In the genomic region with DNA sequence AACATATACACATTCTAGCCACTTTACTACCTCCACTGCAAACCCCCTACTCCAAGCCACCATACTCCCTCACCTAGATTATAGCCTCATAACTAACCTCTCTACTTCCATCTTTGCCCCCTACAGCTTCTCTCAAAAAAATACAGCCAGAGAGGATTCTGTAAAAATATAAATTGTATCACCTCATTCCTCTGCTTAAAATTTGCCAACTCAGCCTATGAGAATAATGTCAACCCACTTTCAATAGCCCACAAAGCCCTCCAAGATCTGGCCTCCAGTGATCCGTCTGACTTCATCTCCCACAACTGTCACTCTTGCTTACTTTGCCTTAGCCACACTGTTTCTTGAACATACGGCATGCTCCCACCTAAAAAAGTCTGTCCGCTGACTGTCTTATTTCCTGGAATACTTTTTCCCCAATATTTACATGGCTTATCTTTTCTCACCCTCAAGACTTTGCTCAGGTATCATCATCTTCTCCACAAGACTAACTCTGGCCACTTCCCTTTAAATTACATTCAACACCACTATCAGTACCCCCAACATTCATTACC, we compare ENCODE assay signal across 1 cellular context.
TF ChIP-seq lines count a peak whose summit lies in the region.

No MANE protein-coding gene starts in this region.

TF ChIP-seq in A549, 52 proteins besides CTCF, POLR2A, EP300 and RAD21:
- no peak for TF ChIP-seq REST (IDR thresholded peaks at IDR 0.05)
- TF ChIP-seq MYC (IDR thresholded peaks at IDR 0.05; ENCODE audit: borderline replicate concordance, low read length), result no peak
- no peak for TF ChIP-seq CBX8 (IDR thresholded peaks at IDR 0.05)
- peak; percentile 19 for TF ChIP-seq MAFK (IDR thresholded peaks at IDR 0.05; ENCODE audit: partially characterized antibody)
- no peak for TF ChIP-seq E2F6 (IDR thresholded peaks at IDR 0.05; ENCODE audit: borderline replicate concordance, low read depth)
TF ChIP-seq in A549: peak in this region for 1.
